2 cellular contexts compared by ENCODE assay signal in the genomic region with DNA sequence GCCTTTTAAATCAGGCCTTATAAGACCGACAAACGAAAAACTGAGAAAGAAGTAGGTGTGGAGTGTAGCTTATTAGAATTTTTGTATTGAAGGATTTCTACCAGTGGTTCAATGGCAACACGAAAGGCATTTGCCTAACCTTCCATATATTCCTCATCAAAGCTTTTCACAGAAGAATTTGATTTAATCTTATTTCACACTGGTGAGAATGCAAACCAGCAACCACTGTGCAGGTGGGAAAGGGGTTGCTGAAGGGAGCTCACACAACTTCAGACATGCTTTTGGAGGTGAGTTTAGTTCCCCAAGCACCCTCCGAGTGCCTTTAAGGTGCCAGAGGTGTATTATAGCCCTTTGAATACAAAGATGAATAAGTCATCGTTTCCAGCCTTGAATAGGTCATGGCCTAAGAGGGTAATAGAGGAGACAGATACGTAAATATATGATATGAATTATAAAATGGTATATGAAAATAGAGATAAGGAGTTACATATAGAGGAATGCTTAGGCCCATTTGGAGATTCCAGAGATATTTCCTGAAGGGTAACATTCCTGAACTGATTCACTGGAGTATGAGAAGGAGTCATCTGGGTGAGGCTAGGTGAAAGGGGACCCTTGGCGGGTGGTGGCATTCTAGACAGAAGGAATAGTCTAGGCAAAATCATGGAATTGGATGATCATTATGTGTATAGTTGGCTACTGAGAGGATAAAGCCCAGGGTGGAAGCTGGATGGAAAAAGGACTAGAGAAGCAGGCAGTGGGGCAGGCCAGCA.
TF ChIP-seq lines count a peak whose summit lies in the region.

No MANE protein-coding gene starts in this region.

TF ChIP-seq in SK-N-SH, 30 proteins besides CTCF, POLR2A, EP300 and RAD21:
- TF ChIP-seq RXRA (IDR thresholded peaks at IDR 0.05; ENCODE audit: borderline replicate concordance, low read depth) = no peak
- TF ChIP-seq RFX5 (IDR thresholded peaks at IDR 0.05; ENCODE audit: low read length) = no peak
- no peak for TF ChIP-seq MXI1 (IDR thresholded peaks at IDR 0.05; ENCODE audit: low read depth, low read length)

TF ChIP-seq in SK-N-SH treated with all-trans-retinoic acid at 6 μM for 48 hours, 23 proteins besides CTCF, POLR2A, EP300 and RAD21:
- no peak for TF ChIP-seq ISL1 (CRISPR knock-in tag; IDR thresholded peaks at IDR 0.05)
- TF ChIP-seq, protein P1, sequence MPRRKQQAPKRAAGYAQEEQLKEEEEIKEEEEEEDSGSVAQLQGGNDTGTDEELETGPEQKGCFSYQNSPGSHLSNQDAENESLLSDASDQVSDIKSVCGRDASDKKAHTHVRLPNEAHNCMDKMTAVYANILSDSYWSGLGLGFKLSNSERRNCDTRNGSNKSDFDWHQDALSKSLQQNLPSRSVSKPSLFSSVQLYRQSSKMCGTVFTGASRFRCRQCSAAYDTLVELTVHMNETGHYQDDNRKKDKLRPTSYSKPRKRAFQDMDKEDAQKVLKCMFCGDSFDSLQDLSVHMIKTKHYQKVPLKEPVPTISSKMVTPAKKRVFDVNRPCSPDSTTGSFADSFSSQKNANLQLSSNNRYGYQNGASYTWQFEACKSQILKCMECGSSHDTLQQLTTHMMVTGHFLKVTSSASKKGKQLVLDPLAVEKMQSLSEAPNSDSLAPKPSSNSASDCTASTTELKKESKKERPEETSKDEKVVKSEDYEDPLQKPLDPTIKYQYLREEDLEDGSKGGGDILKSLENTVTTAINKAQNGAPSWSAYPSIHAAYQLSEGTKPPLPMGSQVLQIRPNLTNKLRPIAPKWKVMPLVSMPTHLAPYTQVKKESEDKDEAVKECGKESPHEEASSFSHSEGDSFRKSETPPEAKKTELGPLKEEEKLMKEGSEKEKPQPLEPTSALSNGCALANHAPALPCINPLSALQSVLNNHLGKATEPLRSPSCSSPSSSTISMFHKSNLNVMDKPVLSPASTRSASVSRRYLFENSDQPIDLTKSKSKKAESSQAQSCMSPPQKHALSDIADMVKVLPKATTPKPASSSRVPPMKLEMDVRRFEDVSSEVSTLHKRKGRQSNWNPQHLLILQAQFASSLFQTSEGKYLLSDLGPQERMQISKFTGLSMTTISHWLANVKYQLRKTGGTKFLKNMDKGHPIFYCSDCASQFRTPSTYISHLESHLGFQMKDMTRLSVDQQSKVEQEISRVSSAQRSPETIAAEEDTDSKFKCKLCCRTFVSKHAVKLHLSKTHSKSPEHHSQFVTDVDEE (CRISPR knock-in tag; IDR thresholded peaks at IDR 0.05) = no peak
- no peak for TF ChIP-seq OSR1 (CRISPR knock-in tag; IDR thresholded peaks at IDR 0.05)
